Comparison of ENCODE assay signal across 18 cellular contexts in genomic region chr4:161256172-161256571, GRCh38.
"Had no signal": no experiment of that assay in that cellular context is flagged by ENCODE, and none has a peak within 500 bp of the region (broad histone marks: within the 10 kb centered on the region; RNA-seq: fewer than 3 reads in every experiment).

No MANE protein-coding gene starts in this region.

- H3K27me3 ChIP-seq: cardiac muscle cell, hepatocyte, right atrium auricular region, tibial artery, uterus had no signal

- H3K4me1 ChIP-seq: lower lobe of right lung, right atrium auricular region, tibial artery, uterus had no signal

- H3K27ac ChIP-seq: cardiac muscle cell, hepatocyte, lower lobe of right lung, right atrium auricular region, tibial artery, uterus had no signal

- FAIRE-seq: colon had no signal

- H3K36me3 ChIP-seq: cardiac muscle cell, lower lobe of right lung, right atrium auricular region, tibial artery, uterus had no signal

- DNase-seq: activated CD4-positive, alpha-beta memory T cell treated with anti-CD3 and anti-CD28 coated beads for 36 hours; activated effector memory CD4-positive, alpha-beta T cell treated with anti-CD3 and anti-CD28 coated beads, Interleukin-2, amount 50 U/mL, for 16 hours; activated naive CD8-positive, alpha-beta T cell treated with anti-CD3 and anti-CD28 coated beads, Interleukin-2, amount 10 ng/mL, durations not matched to agents 7 days and 5 days; activated T-cell treated with anti-CD3 and anti-CD28 coated beads, Interleukin-2, amount 50 U/mL, for 4 hours; anterior cingulate cortex; effector CD4-positive, alpha-beta T cell; lower lobe of right lung; naive thymus-derived CD4-positive, alpha-beta T cell; nucleus accumbens; T-helper 9 cell; tibial artery; uterus had no signal

- H2AFZ ChIP-seq: hepatocyte had no signal

- ATAC-seq: activated T-cell treated with anti-CD3 and anti-CD28 coated beads, Interleukin-2, amount 50 U/mL, for 4 hours; lower lobe of right lung; naive thymus-derived CD4-positive, alpha-beta T cell; stimulated activated effector memory CD8-positive, alpha-beta T cell treated with anti-CD3 and anti-CD28 coated beads, Interleukin-12 subunit alpha, Interleukin-12 subunit beta, amount 100 ng/mL, for 72 hours had no signal

- H3K9me3 ChIP-seq: uterus had no signal

- H3K4me2 ChIP-seq: hepatocyte, smooth muscle cell had no signal

- H3K79me2 ChIP-seq: hepatocyte had no signal

- H3K4me3 ChIP-seq: cardiac muscle cell, hepatocyte, lower lobe of right lung, right atrium auricular region, smooth muscle cell, tibial artery, uterus had no signal
